ENCODE assay signal across 1 cellular context in the genomic region with DNA sequence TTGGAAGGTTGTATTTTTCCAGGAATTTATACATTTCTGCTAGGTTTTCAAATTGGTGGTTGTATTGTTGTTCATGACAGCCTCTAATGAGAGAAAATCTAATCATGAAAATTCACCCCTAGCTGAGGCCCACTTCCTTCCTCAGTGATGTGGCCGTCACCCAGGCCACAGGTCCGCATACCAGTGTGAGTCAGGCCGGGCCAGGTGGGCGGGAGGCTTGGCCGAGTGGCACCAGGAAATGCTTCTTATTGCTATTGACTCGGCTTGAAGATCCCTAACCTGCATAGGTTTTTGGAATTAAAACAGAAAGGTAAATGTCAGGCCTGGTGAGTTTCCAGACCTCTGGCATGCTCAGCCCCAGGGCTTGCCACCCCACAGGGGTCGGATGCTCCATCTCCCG.
TF ChIP-seq lines count a peak whose summit lies in the region.

No MANE protein-coding gene starts in this region.

TF ChIP-seq in GM23338, 12 proteins besides CTCF, POLR2A, EP300 and RAD21 (continued from another document):
- TF ChIP-seq POLR2AphosphoS5 (IDR thresholded peaks at IDR 0.05; ENCODE audit: low read depth) (no peak), EZH2phosphoT487 (IDR thresholded peaks at IDR 0.05; ENCODE audit: unreplicated experiment) (no peak), EZH2 (IDR thresholded peaks at IDR 0.05; ENCODE audit: low read depth, unreplicated experiment) (no peak), NANOG (IDR thresholded peaks at IDR 0.05; ENCODE audit: borderline replicate concordance) (no peak), JUNB (IDR thresholded peaks at IDR 0.05; ENCODE audit: unreplicated experiment) (no peak)
- TF ChIP-seq, protein P1, sequence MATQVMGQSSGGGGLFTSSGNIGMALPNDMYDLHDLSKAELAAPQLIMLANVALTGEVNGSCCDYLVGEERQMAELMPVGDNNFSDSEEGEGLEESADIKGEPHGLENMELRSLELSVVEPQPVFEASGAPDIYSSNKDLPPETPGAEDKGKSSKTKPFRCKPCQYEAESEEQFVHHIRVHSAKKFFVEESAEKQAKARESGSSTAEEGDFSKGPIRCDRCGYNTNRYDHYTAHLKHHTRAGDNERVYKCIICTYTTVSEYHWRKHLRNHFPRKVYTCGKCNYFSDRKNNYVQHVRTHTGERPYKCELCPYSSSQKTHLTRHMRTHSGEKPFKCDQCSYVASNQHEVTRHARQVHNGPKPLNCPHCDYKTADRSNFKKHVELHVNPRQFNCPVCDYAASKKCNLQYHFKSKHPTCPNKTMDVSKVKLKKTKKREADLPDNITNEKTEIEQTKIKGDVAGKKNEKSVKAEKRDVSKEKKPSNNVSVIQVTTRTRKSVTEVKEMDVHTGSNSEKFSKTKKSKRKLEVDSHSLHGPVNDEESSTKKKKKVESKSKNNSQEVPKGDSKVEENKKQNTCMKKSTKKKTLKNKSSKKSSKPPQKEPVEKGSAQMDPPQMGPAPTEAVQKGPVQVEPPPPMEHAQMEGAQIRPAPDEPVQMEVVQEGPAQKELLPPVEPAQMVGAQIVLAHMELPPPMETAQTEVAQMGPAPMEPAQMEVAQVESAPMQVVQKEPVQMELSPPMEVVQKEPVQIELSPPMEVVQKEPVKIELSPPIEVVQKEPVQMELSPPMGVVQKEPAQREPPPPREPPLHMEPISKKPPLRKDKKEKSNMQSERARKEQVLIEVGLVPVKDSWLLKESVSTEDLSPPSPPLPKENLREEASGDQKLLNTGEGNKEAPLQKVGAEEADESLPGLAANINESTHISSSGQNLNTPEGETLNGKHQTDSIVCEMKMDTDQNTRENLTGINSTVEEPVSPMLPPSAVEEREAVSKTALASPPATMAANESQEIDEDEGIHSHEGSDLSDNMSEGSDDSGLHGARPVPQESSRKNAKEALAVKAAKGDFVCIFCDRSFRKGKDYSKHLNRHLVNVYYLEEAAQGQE (IDR thresholded peaks at IDR 0.05; ENCODE audit: unreplicated experiment), result no peak
- TF ChIP-seq, protein P2, sequence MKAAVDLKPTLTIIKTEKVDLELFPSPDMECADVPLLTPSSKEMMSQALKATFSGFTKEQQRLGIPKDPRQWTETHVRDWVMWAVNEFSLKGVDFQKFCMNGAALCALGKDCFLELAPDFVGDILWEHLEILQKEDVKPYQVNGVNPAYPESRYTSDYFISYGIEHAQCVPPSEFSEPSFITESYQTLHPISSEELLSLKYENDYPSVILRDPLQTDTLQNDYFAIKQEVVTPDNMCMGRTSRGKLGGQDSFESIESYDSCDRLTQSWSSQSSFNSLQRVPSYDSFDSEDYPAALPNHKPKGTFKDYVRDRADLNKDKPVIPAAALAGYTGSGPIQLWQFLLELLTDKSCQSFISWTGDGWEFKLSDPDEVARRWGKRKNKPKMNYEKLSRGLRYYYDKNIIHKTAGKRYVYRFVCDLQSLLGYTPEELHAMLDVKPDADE (IDR thresholded peaks at IDR 0.05), result no peak
